8 cellular contexts compared by ENCODE assay signal in the genomic region with DNA sequence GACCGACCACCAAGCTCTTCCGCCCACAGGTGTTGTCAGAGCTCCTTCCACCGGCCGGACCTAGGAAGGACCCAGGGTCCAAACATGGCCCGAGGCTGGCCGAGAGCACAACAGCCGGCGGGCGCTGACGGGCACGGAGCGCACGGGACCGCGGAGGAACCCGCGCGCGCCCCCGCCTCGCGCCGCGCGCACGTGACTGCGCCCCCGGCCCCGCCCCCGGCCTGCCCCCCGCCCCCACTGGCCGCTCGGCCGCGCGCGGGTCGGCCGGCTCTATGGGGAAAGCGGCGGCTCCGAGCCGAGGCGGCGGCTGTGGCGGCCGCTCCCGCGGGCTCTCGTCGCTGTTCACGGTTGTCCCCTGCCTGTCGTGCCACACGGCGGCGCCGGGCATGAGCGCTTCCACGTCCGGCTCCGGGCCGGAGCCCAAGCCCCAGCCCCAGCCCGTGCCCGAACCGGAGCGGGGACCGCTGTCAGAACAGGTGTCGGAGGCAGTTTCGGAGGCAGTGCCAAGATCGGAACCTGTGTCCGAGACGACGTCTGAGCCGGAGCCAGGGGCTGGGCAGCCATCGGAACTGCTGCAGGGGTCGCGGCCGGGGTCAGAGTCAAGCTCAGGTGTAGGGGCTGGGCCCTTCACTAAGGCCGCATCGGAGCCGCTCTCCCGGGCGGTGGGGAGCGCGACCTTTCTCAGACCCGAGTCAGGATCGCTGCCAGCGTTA. TPM values are rescaled to one million over a fixed set of nuclear protein-coding genes. Genes with fewer than 3 reads are reported as not detected.
DNase-seq lines count a peak whose midpoint lies in the region; ATAC-seq and TF ChIP-seq lines count a peak whose summit lies in the region.

A gene with protein sequence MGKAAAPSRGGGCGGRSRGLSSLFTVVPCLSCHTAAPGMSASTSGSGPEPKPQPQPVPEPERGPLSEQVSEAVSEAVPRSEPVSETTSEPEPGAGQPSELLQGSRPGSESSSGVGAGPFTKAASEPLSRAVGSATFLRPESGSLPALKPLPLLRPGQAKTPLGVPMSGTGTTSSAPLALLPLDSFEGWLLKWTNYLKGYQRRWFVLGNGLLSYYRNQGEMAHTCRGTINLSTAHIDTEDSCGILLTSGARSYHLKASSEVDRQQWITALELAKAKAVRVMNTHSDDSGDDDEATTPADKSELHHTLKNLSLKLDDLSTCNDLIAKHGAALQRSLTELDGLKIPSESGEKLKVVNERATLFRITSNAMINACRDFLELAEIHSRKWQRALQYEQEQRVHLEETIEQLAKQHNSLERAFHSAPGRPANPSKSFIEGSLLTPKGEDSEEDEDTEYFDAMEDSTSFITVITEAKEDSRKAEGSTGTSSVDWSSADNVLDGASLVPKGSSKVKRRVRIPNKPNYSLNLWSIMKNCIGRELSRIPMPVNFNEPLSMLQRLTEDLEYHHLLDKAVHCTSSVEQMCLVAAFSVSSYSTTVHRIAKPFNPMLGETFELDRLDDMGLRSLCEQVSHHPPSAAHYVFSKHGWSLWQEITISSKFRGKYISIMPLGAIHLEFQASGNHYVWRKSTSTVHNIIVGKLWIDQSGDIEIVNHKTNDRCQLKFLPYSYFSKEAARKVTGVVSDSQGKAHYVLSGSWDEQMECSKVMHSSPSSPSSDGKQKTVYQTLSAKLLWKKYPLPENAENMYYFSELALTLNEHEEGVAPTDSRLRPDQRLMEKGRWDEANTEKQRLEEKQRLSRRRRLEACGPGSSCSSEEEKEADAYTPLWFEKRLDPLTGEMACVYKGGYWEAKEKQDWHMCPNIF (plus strand): TSS at position 237 of the 713 bp plus-strand sequence. CDS start 36 bp downstream, at position 273.

- 1 to 2% methylated on average over 7 to 61 of the region's 88 CpGs for WGBS in body of pancreas, 2 donors

- H3K36me3 ChIP-seq in body of pancreas (replicated peaks in 1 of 2; ENCODE audit: insufficient read depth in 1 of 2, low read depth in 2 of 2) (no peaks in the 10 kb centered on the region), gastrocnemius medialis (no peaks in the 10 kb centered on the region)

- peak; percentile 19 to 52 (median 27) for TF ChIP-seq POLR2A in body of pancreas (IDR thresholded peaks at IDR 0.05)
- TF ChIP-seq POLR2A in gastrocnemius medialis (IDR thresholded peaks at IDR 0.05) = peak in 1 of 2 donors; percentile 25

- peaks cover 15% of the 10 kb centered on the region for H3K4me1 ChIP-seq in body of pancreas
- H3K4me1 ChIP-seq in gastrocnemius medialis = peaks cover 5 to 7% of the 10 kb centered on the region in 2 donors

- peaks cover 16% of the 10 kb centered on the region for H3K27me3 Mint-ChIP-seq in T-helper 17 cell

- H3K27me3 ChIP-seq in body of pancreas = no peaks in the 10 kb centered on the region
- H3K27me3 ChIP-seq in gastrocnemius medialis = no peaks in the 10 kb centered on the region

- TF ChIP-seq CTCF in body of pancreas (IDR thresholded peaks at IDR 0.05) = peak in 3 of 7 experiments; percentile 5 to 12 (median 11)
- TF ChIP-seq CTCF in gastrocnemius medialis (IDR thresholded peaks at IDR 0.05 in 4 of 5, conservative IDR thresholded peaks at IDR 0.05 in 1 of 5) = peak in 1 of 5 experiments; percentile 12

- H3K27ac ChIP-seq in body of pancreas (peak within 1 kb of the TSS; percentile 83 to 96 (median 88)), gastrocnemius medialis (peak within 1 kb of the TSS; percentile 68 to 86 (median 75))

- peak within 1 kb of the TSS; percentile 78 for H3K27ac Mint-ChIP-seq in T-helper 17 cell

- H3K4me1 Mint-ChIP-seq in T-helper 17 cell = peaks cover 6% of the 10 kb centered on the region

- no peaks in the 10 kb centered on the region for H3K9me3 ChIP-seq in T-helper 17 cell (ENCODE audit: control insufficient read depth, low read length, poor library complexity, severe bottlenecking)
- no peaks in the 10 kb centered on the region for H3K9me3 ChIP-seq in body of pancreas
- H3K9me3 ChIP-seq in iPS-18c (ENCODE audit: control insufficient read depth, insufficient read depth, low read length) = no peaks in the 10 kb centered on the region
- H3K9me3 ChIP-seq in gastrocnemius medialis = no peaks in the 10 kb centered on the region

- intact Hi-C loops in body of pancreas (cut with DNase I) = no loop called here
- intact Hi-C loops in gastrocnemius medialis (cut with DNase I; ENCODE audit: low total_unique reads) = loop anchor here (1.0 to 10.0 kb wide), 3 partner anchors 27 to 270 kb away; partner anchors contain the start of genes DUSP18, MTFP1 and SLC35E4

- H3K4me3 ChIP-seq in body of pancreas = peak within 1 kb of the TSS; percentile 22 to 62
- peak within 1 kb of the TSS; percentile 83 for H3K4me3 ChIP-seq in iPS-18c (ENCODE audit: insufficient read depth, low read depth, low read length)
- H3K4me3 ChIP-seq in gastrocnemius medialis = peak within 1 kb of the TSS; percentile 64 to 75 (median 71)

- in situ Hi-C loops in ACHN (cut with HindIII; ENCODE audit: low pct_ligation_motif_present, low pct_unique_long_range_greater_than_20kb, low sequenced_read_pairs) = no loop called here
- in situ Hi-C loops in gastrocnemius medialis (cut with MboI; ENCODE audit: low sequenced_read_pairs in 4 of 4) = loop anchor here in 1 of 4 donors (10.0 kb wide), 1 partner anchor 60 kb away; the partner anchor contains the start of gene SLC35E4

- peak; percentile 45 for ATAC-seq in GM19463 (IDR thresholded peaks at IDR 0.05; ENCODE audit: unreplicated experiment)
- peak; percentile 67 for ATAC-seq in T-helper 17 cell
- ATAC-seq in body of pancreas = peak; percentile 83
- ATAC-seq in gastrocnemius medialis = peak; percentile 67 to 83
- no peak for ATAC-seq in GM21825 (IDR thresholded peaks at IDR 0.05; ENCODE audit: unreplicated experiment)

- DNase-seq in ACHN = peak; percentile 2
- peak; percentile 5 to 18 (median 10) for DNase-seq in T-helper 17 cell
- peak; percentile 52 to 67 (median 57) for DNase-seq in body of pancreas
- peak in 1 of 2 donors; percentile 30 for DNase-seq in gastrocnemius medialis
- no peak for DNase-seq in NCI-H446 treated with DMSO at 0.1 percent for 48 hours (lab: John Stamatoyannopoulos, UW)

- peak within 1 kb of the TSS; percentile 92 for H3K4me3 Mint-ChIP-seq in T-helper 17 cell

- H3K36me3 Mint-ChIP-seq in T-helper 17 cell (ENCODE audit: low read depth) = peaks cover 2% of the 10 kb centered on the region

RNA-seq across cellular contexts. Expression of the gene that starts here (rescaled TPM):
- total RNA-seq in T-helper 17 cell (1 to 10 TPM; 1.1 to 9.4 TPM), body of pancreas (1 to 10 TPM; 2.3 to 3.0 TPM), gastrocnemius medialis (1 to 10 TPM; 2.8 to 4.3 (median 3.0) TPM)
